ENCODE assay signal across 19 cellular contexts in the genomic region with DNA sequence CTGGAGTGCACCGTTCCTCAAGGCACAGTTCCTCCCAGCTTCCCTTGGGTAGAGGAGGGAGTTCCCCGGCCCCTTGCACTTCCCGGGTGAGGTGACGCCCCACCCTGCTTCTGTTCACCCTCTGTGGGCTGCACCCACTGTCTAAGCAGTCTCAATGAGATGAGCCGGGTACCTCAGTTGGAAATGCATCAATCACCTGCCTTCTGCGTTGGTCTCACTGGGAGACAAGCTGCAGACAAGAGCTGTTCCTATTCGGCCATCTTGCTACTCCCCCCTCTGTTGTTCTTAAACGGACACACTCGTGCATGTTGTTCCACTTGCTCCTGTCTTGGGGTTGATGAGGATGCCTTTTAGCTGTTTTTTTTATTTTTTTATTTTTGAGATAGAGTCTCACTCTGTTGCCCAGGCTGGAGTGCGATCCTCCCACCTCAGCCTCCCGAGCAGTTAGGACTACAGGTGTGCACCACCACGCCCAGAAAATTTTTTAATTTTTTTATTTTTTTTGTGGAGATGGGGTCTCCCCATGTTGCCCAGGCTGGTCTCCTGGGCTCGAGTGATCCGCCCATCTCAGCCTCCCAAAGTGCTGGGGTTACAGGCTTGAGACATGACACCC. TPM values are rescaled to one million over a fixed set of nuclear protein-coding genes. Genes with fewer than 3 reads are reported as not detected.
DNase-seq lines count a peak whose midpoint lies in the region; ATAC-seq and TF ChIP-seq lines count a peak whose summit lies in the region.
"Had no signal": no experiment of that assay in that cellular context is flagged by ENCODE, and none has a peak within 500 bp of the region (broad histone marks: within the 10 kb centered on the region; RNA-seq: fewer than 3 reads in every experiment).

No MANE protein-coding gene starts in this region.

- no peak overlapping the region for H4K8ac ChIP-seq in neuronal stem cell (ENCODE audit: low read depth, low read length)

- POLR2A ChIA-PET in CD4-positive, alpha-beta T cell (lab: Charles Lee) = interaction anchor here (1.2 kb wide), 1 partner anchor 28 kb away, joined by 4 read pairs; no protein-coding TSS in a partner anchor
- POLR2A ChIA-PET in activated B cell treated with CpG ODN at 0.5 μM for 24 hours (lab: Charles Lee) = interaction anchor here (0.7 to 1.6 kb wide), 4 partner anchors 18 to 81 kb away, joined by 3 to 8 read pairs (median 6); no protein-coding TSS in a partner anchor

- WGBS in neuronal stem cell (ENCODE audit: extremely low coverage in 2 of 2, insufficient read length in 2 of 2, insufficient replicate concordance in 1 of 2), 2 donors = no CpG with 5 or more reads among the region's 14 CpGs

- peaks cover 5% of the 10 kb centered on the region for H3K36me3 Mint-ChIP-seq in activated naive CD4-positive, alpha-beta T cell treated with anti-CD3 and anti-CD28 coated beads, Interleukin-2, amount 10 ng/mL, durations not matched to agents 7 days and 5 days
- H3K36me3 Mint-ChIP-seq in CD4-positive, alpha-beta T cell (ENCODE audit: low read depth) = peaks cover 20% of the 10 kb centered on the region
- H3K36me3 Mint-ChIP-seq in activated B cell treated with CpG ODN at 0.5 μM for 24 hours (ENCODE audit: low read depth) = peaks cover 11% of the 10 kb centered on the region
- H3K36me3 Mint-ChIP-seq: CD14-positive monocyte had no signal

- no peak overlapping the region for H3K18ac ChIP-seq in neuronal stem cell (ENCODE audit: low read length)

- in situ Hi-C loops in ACHN (cut with HindIII; ENCODE audit: low pct_ligation_motif_present, low pct_unique_long_range_greater_than_20kb, low sequenced_read_pairs) = no loop called here

- no peaks in the 10 kb centered on the region for H3K36me3 ChIP-seq in neuronal stem cell (replicated peaks in 1 of 2; ENCODE audit: control insufficient read depth in 2 of 2, insufficient read depth in 2 of 2, low read length in 2 of 2)
- H3K36me3 ChIP-seq: BE2C, BLaER1 had no signal

- H2AK5ac ChIP-seq in neuronal stem cell (ENCODE audit: low read depth, low read length) = no peak overlapping the region

- CTCF ChIA-PET in activated naive CD4-positive, alpha-beta T cell treated with anti-CD3 and anti-CD28 coated beads, Interleukin-2, amount 10 ng/mL, durations not matched to agents 7 days and 5 days (lab: Charles Lee) = interaction anchor here (1.1 kb wide), 1 partner anchor 15 kb away, joined by 3 read pairs; no protein-coding TSS in a partner anchor
- CTCF ChIA-PET in CD4-positive, alpha-beta T cell (lab: Charles Lee) = interaction anchor here (1.0 kb wide), 1 partner anchor 28 kb away, joined by 3 read pairs; no protein-coding TSS in a partner anchor
- CTCF ChIA-PET in activated B cell treated with CpG ODN at 0.5 μM for 24 hours (lab: Charles Lee) = no interaction called here

- TF ChIP-seq CTCF in CD4-positive, alpha-beta T cell (IDR thresholded peaks at IDR 0.05) = no peak
- no peak for TF ChIP-seq CTCF in activated B cell treated with CpG ODN at 0.5 μM for 24 hours (IDR thresholded peaks at IDR 0.05)

- peaks cover 3% of the 10 kb centered on the region for H3K79me1 ChIP-seq in neuronal stem cell (ENCODE audit: low read depth, low read length)

- ATAC-seq in CD4-positive, alpha-beta T cell (ENCODE audit: poor library complexity) = no peak
- no peak for ATAC-seq in activated B cell treated with CpG ODN at 0.5 μM for 24 hours (ENCODE audit: low read depth)
- ATAC-seq: A549; CD8-positive, alpha-beta T cell had no signal

- peak overlapping the region; percentile 56 for H2AFZ ChIP-seq in neuronal stem cell (ENCODE audit: low read length)

- H4K91ac ChIP-seq in neuronal stem cell (ENCODE audit: low read depth, low read length, poor library complexity) = no peak overlapping the region

- peaks cover 10% of the 10 kb centered on the region for H3K9me3 Mint-ChIP-seq in activated naive CD4-positive, alpha-beta T cell treated with anti-CD3 and anti-CD28 coated beads, Interleukin-2, amount 10 ng/mL, durations not matched to agents 7 days and 5 days
- H3K9me3 Mint-ChIP-seq in CD4-positive, alpha-beta T cell = no peaks in the 10 kb centered on the region
- peaks cover 6% of the 10 kb centered on the region for H3K9me3 Mint-ChIP-seq in activated B cell treated with CpG ODN at 0.5 μM for 24 hours

- H2BK12ac ChIP-seq in neuronal stem cell (ENCODE audit: low read length) = no peak overlapping the region

- no peak overlapping the region for H2BK5ac ChIP-seq in neuronal stem cell (ENCODE audit: low read length)

- no peak overlapping the region for H3K4me3 ChIP-seq in neuronal stem cell (ENCODE audit: low read length in 2 of 2)
- H3K4me3 ChIP-seq: A549, BLaER1 had no signal

- no peak overlapping the region for H3K27ac ChIP-seq in CD4-positive, alpha-beta T cell (ENCODE audit: low read depth, low read length)
- no peak overlapping the region for H3K27ac ChIP-seq in neuronal stem cell (replicated peaks; ENCODE audit: low read length)
- H3K27ac ChIP-seq: 22Rv1, A549, BLaER1 had no signal

- intact Hi-C loops in CD4-positive, alpha-beta T cell (cut with DNase I, micrococcal nuclease) = no loop called here
- intact Hi-C loops in activated B cell treated with CpG ODN at 0.5 μM for 24 hours (cut with micrococcal nuclease) = no loop called here

- H3K9ac ChIP-seq in neuronal stem cell (ENCODE audit: low read depth, low read length, poor library complexity) = no peak overlapping the region
- H3K9ac ChIP-seq: BLaER1 had no signal

- no peak for DNase-seq in activated naive CD4-positive, alpha-beta T cell treated with anti-CD3 and anti-CD28 coated beads, Interleukin-2, amount 10 ng/mL, durations not matched to agents 7 days and 5 days
- no peak for DNase-seq in activated naive CD4-positive, alpha-beta T cell treated with Interleukin-2 at 50 U/mL for 16 hours
- no peak for DNase-seq in CD4-positive, alpha-beta T cell
- no peak for DNase-seq in activated B cell treated with CpG ODN at 0.5 μM for 24 hours
- DNase-seq in neuronal stem cell (ENCODE audit: low spot score) = no peak
- DNase-seq in activated T-cell treated with anti-CD3 and anti-CD28 coated beads for 4 hours = no peak
- no peak for DNase-seq in ACHN
- DNase-seq: BE2C; C1 segment of cervical spinal cord; Caco-2; Calu3; CD4-positive, CD25-positive, alpha-beta regulatory T cell; CD8-positive, alpha-beta T cell; DMS79 treated with DMSO at 0.1 percent for 48 hours; GF-D8 had no signal

- H3K4me2 ChIP-seq in neuronal stem cell (ENCODE audit: insufficient read depth, low read length, poor library complexity, severe bottlenecking) = no peak overlapping the region
- H3K4me2 ChIP-seq: A549, BLaER1 had no signal

- H3K4me3 Mint-ChIP-seq in activated naive CD4-positive, alpha-beta T cell treated with anti-CD3 and anti-CD28 coated beads, Interleukin-2, amount 10 ng/mL, durations not matched to agents 7 days and 5 days = no peak overlapping the region
- no peak overlapping the region for H3K4me3 Mint-ChIP-seq in CD4-positive, alpha-beta T cell
- no peak overlapping the region for H3K4me3 Mint-ChIP-seq in activated B cell treated with CpG ODN at 0.5 μM for 24 hours
- H3K4me3 Mint-ChIP-seq: CD14-positive monocyte; CD8-positive, alpha-beta T cell had no signal

- peaks cover 12% of the 10 kb centered on the region for H3K4me1 Mint-ChIP-seq in activated naive CD4-positive, alpha-beta T cell treated with anti-CD3 and anti-CD28 coated beads, Interleukin-2, amount 10 ng/mL, durations not matched to agents 7 days and 5 days
- H3K4me1 Mint-ChIP-seq in CD4-positive, alpha-beta T cell (ENCODE audit: low read depth) = peaks cover 21% of the 10 kb centered on the region
- peaks cover 24% of the 10 kb centered on the region for H3K4me1 Mint-ChIP-seq in activated B cell treated with CpG ODN at 0.5 μM for 24 hours

- peaks cover 2 to 4% of the 10 kb centered on the region in 2 donors for H3K4me1 ChIP-seq in neuronal stem cell (ENCODE audit: control insufficient read depth in 2 of 2, insufficient read depth in 1 of 2, low read depth in 1 of 2, low read length in 2 of 2)
- H3K4me1 ChIP-seq: BE2C had no signal

- no peak overlapping the region for H3K4ac ChIP-seq in neuronal stem cell (ENCODE audit: low read length)

- H3K27ac Mint-ChIP-seq in activated naive CD4-positive, alpha-beta T cell treated with anti-CD3 and anti-CD28 coated beads, Interleukin-2, amount 10 ng/mL, durations not matched to agents 7 days and 5 days = peak overlapping the region; percentile 19
- H3K27ac Mint-ChIP-seq in CD4-positive, alpha-beta T cell = peak overlapping the region; percentile 5
- peak overlapping the region; percentile 30 for H3K27ac Mint-ChIP-seq in activated B cell treated with CpG ODN at 0.5 μM for 24 hours
- H3K27ac Mint-ChIP-seq: CD14-positive monocyte; CD4-positive, CD25-positive, alpha-beta regulatory T cell; CD8-positive, alpha-beta T cell had no signal

- no peaks in the 10 kb centered on the region for H3K9me3 ChIP-seq in CD4-positive, alpha-beta T cell (ENCODE audit: control insufficient read depth, low read length)
- no peaks in the 10 kb centered on the region for H3K9me3 ChIP-seq in neuronal stem cell (replicated peaks in 1 of 2; ENCODE audit: control insufficient read depth in 2 of 2, insufficient read depth in 1 of 2, low read depth in 1 of 2, low read length in 2 of 2)
- H3K9me3 ChIP-seq: A549, BE2C, Caco-2 had no signal

- no peak overlapping the region for H3K23ac ChIP-seq in neuronal stem cell (ENCODE audit: low read depth, low read length, poor library complexity)

- H2BK120ac ChIP-seq in neuronal stem cell (ENCODE audit: low read depth, low read length) = no peak overlapping the region

- H3K27me3 Mint-ChIP-seq in activated naive CD4-positive, alpha-beta T cell treated with anti-CD3 and anti-CD28 coated beads, Interleukin-2, amount 10 ng/mL, durations not matched to agents 7 days and 5 days = peaks cover 14% of the 10 kb centered on the region
- no peaks in the 10 kb centered on the region for H3K27me3 Mint-ChIP-seq in CD4-positive, alpha-beta T cell
- no peaks in the 10 kb centered on the region for H3K27me3 Mint-ChIP-seq in activated B cell treated with CpG ODN at 0.5 μM for 24 hours

- H3K14ac ChIP-seq in neuronal stem cell (ENCODE audit: low read length) = no peak overlapping the region

- no peak overlapping the region for H2BK15ac ChIP-seq in neuronal stem cell (ENCODE audit: low read length)

- no peaks in the 10 kb centered on the region for H3K27me3 ChIP-seq in CD4-positive, alpha-beta T cell (ENCODE audit: control insufficient read depth, insufficient read depth, low read length)
- no peaks in the 10 kb centered on the region for H3K27me3 ChIP-seq in neuronal stem cell (ENCODE audit: control insufficient read depth in 3 of 3, insufficient read depth in 3 of 3, low read depth in 1 of 3, low read length in 3 of 3)
- H3K27me3 ChIP-seq: BE2C, BLaER1 had no signal

RNA-seq across cellular contexts. Expression of gene MORC3, which starts 3.0 kb away (rescaled TPM):
- 10 to 100 TPM; 70.2 to 71.0 TPM for total RNA-seq in CD4-positive, alpha-beta T cell
- total RNA-seq in activated B cell treated with CpG ODN at 0.5 μM for 24 hours = 55.4 and 65.6 TPM in 2 replicates
- 17.6 TPM for polyA plus RNA-seq in neuronal stem cell (2013, experiment 1 of 2)
- 17.7 TPM for polyA plus RNA-seq in neuronal stem cell (2013, experiment 2 of 2)
